In the genomic region with DNA sequence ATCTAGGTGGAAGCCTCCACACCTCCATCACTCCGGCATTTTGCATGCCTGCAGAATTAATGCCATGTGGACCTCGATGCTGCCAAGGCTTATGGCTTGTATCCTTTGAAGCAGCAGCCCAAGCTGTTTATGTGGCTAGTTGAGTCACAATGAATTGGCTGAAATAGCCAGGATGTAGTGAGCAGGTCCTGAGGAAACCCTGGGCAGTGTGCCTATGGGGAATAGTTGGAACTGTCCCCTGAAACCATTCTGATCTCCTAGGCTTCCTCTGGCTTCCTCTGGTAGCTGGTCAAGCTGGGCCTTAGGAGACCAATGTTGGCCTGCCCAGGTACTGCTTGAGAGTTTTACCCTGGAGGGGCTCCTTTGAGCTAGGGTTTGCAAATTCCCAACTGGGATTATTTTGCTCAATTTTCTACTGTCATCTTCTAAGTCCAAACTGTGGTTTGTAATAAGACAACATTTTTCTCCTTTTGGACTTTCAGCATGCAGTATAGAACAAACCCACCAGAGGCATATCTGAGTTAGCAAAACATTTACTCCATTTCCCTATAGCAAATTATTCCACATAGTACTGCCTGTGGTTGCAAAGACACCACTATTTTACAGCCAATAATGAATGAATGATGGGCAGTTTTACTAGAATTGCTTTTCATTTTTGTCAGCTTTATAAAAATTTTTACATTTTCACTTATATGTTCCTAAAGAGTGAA, we compare ENCODE assay signal across 18 cellular contexts.
DNase-seq lines count a peak whose midpoint lies in the region; ATAC-seq, FAIRE-seq and TF ChIP-seq lines count a peak whose summit lies in the region.
"Had no signal": no experiment of that assay in that cellular context is flagged by ENCODE, and none has a peak within 500 bp of the region (broad histone marks: within the 10 kb centered on the region; RNA-seq: fewer than 3 reads in every experiment).

No MANE protein-coding gene starts in this region.

- no peak overlapping the region for H3K56ac ChIP-seq in H1 (replicated peaks; ENCODE audit: insufficient read length, low read depth, low read length)

- H3K9me2 ChIP-seq in Loucy (replicated peaks; ENCODE audit: low read depth, low read length) = no peaks in the 10 kb centered on the region

- H3K4me3 ChIP-seq in Loucy (ENCODE audit: low read length, poor library complexity, severe bottlenecking) = no peak overlapping the region
- H3K4me3 ChIP-seq in H1 (ENCODE audit: extremely low read depth in 1 of 4, insufficient read depth in 2 of 4, low read depth in 3 of 4, low read length in 4 of 4) = no peak overlapping the region
- H3K4me3 ChIP-seq in osteoblast (ENCODE audit: insufficient read depth, low read length) = no peak overlapping the region
- H3K4me3 ChIP-seq: testis had no signal

- no peak overlapping the region for H3K27ac ChIP-seq in H1 (ENCODE audit: low read depth, low read length)
- H3K27ac ChIP-seq in osteoblast (ENCODE audit: low read depth, low read length) = no peak overlapping the region

- no peak for TF ChIP-seq POLR2A in H1 (IDR thresholded peaks at IDR 0.05; ENCODE audit: control extremely low read depth in 1 of 2, low read depth in 2 of 2, low read length in 2 of 2)

- no peaks in the 10 kb centered on the region for H3K79me1 ChIP-seq in H1 (ENCODE audit: low read depth, low read length)

- H4K20me1 ChIP-seq in Loucy (ENCODE audit: insufficient read depth, low read length, poor library complexity, severe bottlenecking) (no peaks in the 10 kb centered on the region), H1 (replicated peaks in 1 of 2; ENCODE audit: control insufficient read depth in 1 of 2, insufficient read depth in 2 of 2, low read length in 2 of 2) (no peaks in the 10 kb centered on the region), osteoblast (ENCODE audit: insufficient read depth, low read length) (no peaks in the 10 kb centered on the region)

- H2BK12ac ChIP-seq in H1 (ENCODE audit: low read depth, low read length) = no peak overlapping the region

- peaks cover 19% of the 10 kb centered on the region for H3K36me3 Mint-ChIP-seq in natural killer cell

- H3K9me3 Mint-ChIP-seq in natural killer cell = no peaks in the 10 kb centered on the region
- H3K9me3 Mint-ChIP-seq: effector memory CD8-positive, alpha-beta T cell had no signal

- no peak overlapping the region for H2AK5ac ChIP-seq in H1 (ENCODE audit: low read depth, low read length)

- H2BK120ac ChIP-seq in H1 (replicated peaks; ENCODE audit: low read depth, low read length) = no peak overlapping the region

- DNase-seq in EL (peak; percentile 30), H1 (ENCODE audit: low read depth in 1 of 2, low spot score in 2 of 2) (no peak), osteoblast (ENCODE audit: insufficient read length, low spot score, missing footprints) (peak; percentile 63), NCI-H526 (lab: John Stamatoyannopoulos, UW) (no peak), natural killer cell (no peak), COR-L47 (lab: John Stamatoyannopoulos, UW) (no peak)
- DNase-seq: activated CD8-positive, alpha-beta memory T cell treated with anti-CD3 and anti-CD28 coated beads, Interleukin-2, amount 50 U/mL, for 48 hours; activated naive CD4-positive, alpha-beta T cell treated with anti-CD3 and anti-CD28 coated beads, Interleukin-2, amount 50 U/mL, for 16 hours; caudate nucleus; CD4-positive, CD25-positive, alpha-beta regulatory T cell; effector memory CD8-positive, alpha-beta T cell; islet precursor cell; KBM-7; NCI-H1092 treated with DMSO at 0.1 percent for 48 hours; stimulated activated CD4-positive, alpha-beta T cell treated with anti-CD3 and anti-CD28 coated beads, Interleukin-2, amount 100 ng/mL, for 48 hours; testis had no signal

- no peak overlapping the region for H2BK5ac ChIP-seq in H1 (ENCODE audit: low read depth, low read length)

- no peak overlapping the region for H4K5ac ChIP-seq in H1 (ENCODE audit: insufficient read length, low read depth, low read length)

- POLR2A ChIA-PET in H1 (lab: Charles Lee; ENCODE audit: partially characterized antibody) = no interaction called here

- peak overlapping the region in 1 of 2 donors; percentile 8 for H3K27ac Mint-ChIP-seq in natural killer cell
- H3K27ac Mint-ChIP-seq: effector memory CD8-positive, alpha-beta T cell had no signal

- no peak for FAIRE-seq in H1 (lab: Jason Lieb, UNC)

- H3K9ac ChIP-seq in Loucy (ENCODE audit: low read depth, low read length, poor library complexity, severe bottlenecking) (no peak overlapping the region), H1 (replicated peaks in 1 of 4; ENCODE audit: extremely low read depth in 1 of 4, low read depth in 3 of 4, low read length in 3 of 4) (no peak overlapping the region)

- no peak overlapping the region for H2BK20ac ChIP-seq in H1 (ENCODE audit: low read length)

- H3K18ac ChIP-seq in H1 (ENCODE audit: extremely low read depth, low read length) = no peak overlapping the region

- H3K4ac ChIP-seq in H1 (replicated peaks; ENCODE audit: insufficient read length, low read depth, low read length) = no peak overlapping the region

- H3K36me3 ChIP-seq in Loucy (ENCODE audit: insufficient read depth, low read length) = no peaks in the 10 kb centered on the region
- no peaks in the 10 kb centered on the region for H3K36me3 ChIP-seq in H1 (ENCODE audit: control insufficient read depth in 2 of 4, insufficient read depth in 4 of 4, low read length in 3 of 4)
- H3K36me3 ChIP-seq in osteoblast (ENCODE audit: insufficient read depth, low read length) = no peaks in the 10 kb centered on the region

- peaks cover 9 to 28% of the 10 kb centered on the region in 2 donors for H3K4me1 Mint-ChIP-seq in natural killer cell

- no peak overlapping the region for H4K8ac ChIP-seq in H1 (ENCODE audit: extremely low read depth, insufficient read depth, low read length)

- 85% methylated on average over 2 of the region's 2 CpGs; no CpG with 5 or more reads in 1 of the 2 experiments for WGBS in H1 (ENCODE audit: extremely low coverage in 1 of 2, insufficient coverage in 1 of 2, insufficient read length in 1 of 2, insufficient replicate concordance in 2 of 2, low coverage in 1 of 2, low lambda C conversion rate in 2 of 2, missing lambda C conversion rate in 1 of 2), 2 experiments

- ATAC-seq in natural killer cell = no peak
- ATAC-seq: activated CD4-positive, CD25-positive, alpha-beta regulatory T cell treated with anti-CD3 and anti-CD28 coated beads, Interleukin-2, amount 50 U/mL, for 24 hours; effector memory CD8-positive, alpha-beta T cell had no signal

- no peaks in the 10 kb centered on the region for H3K79me2 ChIP-seq in Loucy (ENCODE audit: insufficient read depth, low read length)
- no peaks in the 10 kb centered on the region for H3K79me2 ChIP-seq in H1 (ENCODE audit: control insufficient read depth in 1 of 2, insufficient read depth in 2 of 2, low read length in 2 of 2)
- H3K79me2 ChIP-seq in osteoblast (ENCODE audit: insufficient read depth, low read length) = no peaks in the 10 kb centered on the region

- no peaks in the 10 kb centered on the region for H3K27me3 Mint-ChIP-seq in natural killer cell (ENCODE audit: low read depth in 2 of 2)
- H3K27me3 Mint-ChIP-seq: CD4-positive, CD25-positive, alpha-beta regulatory T cell; effector memory CD8-positive, alpha-beta T cell had no signal

- intact Hi-C loops in natural killer cell (cut with micrococcal nuclease) = no loop called here

- no peak overlapping the region for H3K4me3 Mint-ChIP-seq in natural killer cell
- H3K4me3 Mint-ChIP-seq: CD4-positive, CD25-positive, alpha-beta regulatory T cell; effector memory CD8-positive, alpha-beta T cell had no signal

- peak overlapping the region; percentile 81; the same call in 1 of the 2 replicates for H2BK15ac ChIP-seq in H1 (ENCODE audit: low read length)

- no peak overlapping the region for H4K91ac ChIP-seq in H1 (replicated peaks; ENCODE audit: insufficient read length, low read length)

- H2AFZ ChIP-seq in Loucy (ENCODE audit: low read length) (no peak overlapping the region), H1 (ENCODE audit: low read length) (0 out of 2 replicates have a peak overlapping the region, but pooled peaks have one; percentile 2), osteoblast (ENCODE audit: low read length) (peak overlapping the region; percentile 27)

- TF ChIP-seq CTCF in Loucy (conservative IDR thresholded peaks at IDR 0.05; ENCODE audit: low read length) (peak; percentile 41), H1 (IDR thresholded peaks at IDR 0.05; ENCODE audit: control extremely low read depth in 1 of 3, insufficient read depth in 1 of 3, low read depth in 1 of 3, low read length in 3 of 3) (no peak), osteoblast (IDR thresholded peaks at IDR 0.05; ENCODE audit: extremely low read depth, low read depth, low read length) (peak; percentile 31), natural killer cell (IDR thresholded peaks at IDR 0.05) (no peak)

- H3K4me2 ChIP-seq in Loucy (ENCODE audit: low read depth, low read length, poor library complexity, severe bottlenecking) (no peak overlapping the region), H1 (ENCODE audit: insufficient read depth in 1 of 2, low read depth in 2 of 2, low read length in 2 of 2) (no peak overlapping the region), osteoblast (ENCODE audit: insufficient read depth, low read length) (no peak overlapping the region)

- no peaks in the 10 kb centered on the region for H3K23me2 ChIP-seq in H1 (ENCODE audit: low read depth, low read length)

- no peaks in the 10 kb centered on the region for H3K27me3 ChIP-seq in Loucy (ENCODE audit: insufficient read depth, low read length, poor library complexity, severe bottlenecking)
- H3K27me3 ChIP-seq in H1 (replicated peaks in 1 of 4; ENCODE audit: control insufficient read depth in 3 of 4, extremely low read depth in 1 of 4, insufficient read depth in 3 of 4, low read length in 3 of 4) = no peaks in the 10 kb centered on the region
- no peaks in the 10 kb centered on the region for H3K27me3 ChIP-seq in osteoblast (ENCODE audit: insufficient read depth, low read length)
- H3K27me3 ChIP-seq: testis had no signal

- no peak overlapping the region for H3K23ac ChIP-seq in H1 (ENCODE audit: insufficient read length)

- TF ChIP-seq EP300 in H1 (IDR thresholded peaks at IDR 0.05; ENCODE audit: borderline replicate concordance in 1 of 2, low read depth in 2 of 2, low read length in 2 of 2) = no peak

- CTCF ChIA-PET in H1 (lab: Charles Lee; ENCODE audit: partially characterized antibody) = interaction anchor here (0.6 to 2.3 kb wide), 7 partner anchors 15 to 310 kb away, joined by 3 to 7 read pairs (median 3); no protein-coding TSS in a partner anchor

- H3K9me3 ChIP-seq in Loucy (ENCODE audit: insufficient read depth, low read depth, low read length) (no peaks in the 10 kb centered on the region), H1 (ENCODE audit: insufficient read depth in 2 of 2, low read depth in 1 of 2, low read length in 1 of 2) (no peaks in the 10 kb centered on the region), osteoblast (ENCODE audit: low read depth, low read length) (no peaks in the 10 kb centered on the region)
- H3K9me3 ChIP-seq: testis had no signal

- peaks cover 7% of the 10 kb centered on the region for H3K4me1 ChIP-seq in Loucy (ENCODE audit: insufficient read depth, low read length, poor library complexity, severe bottlenecking)
- H3K4me1 ChIP-seq in H1 (replicated peaks in 1 of 4; ENCODE audit: control insufficient read depth in 3 of 4, insufficient read depth in 4 of 4, low read length in 3 of 4) = no peaks in the 10 kb centered on the region
- peaks cover 10% of the 10 kb centered on the region for H3K4me1 ChIP-seq in osteoblast (ENCODE audit: insufficient read depth, low read length)

- no peak overlapping the region for H3K14ac ChIP-seq in H1 (ENCODE audit: insufficient read length)

- TF ChIP-seq RAD21 in H1 (IDR thresholded peaks at IDR 0.05 in 1 of 2, conservative IDR thresholded peaks at IDR 0.05 in 1 of 2; ENCODE audit: low read depth in 2 of 2, low read length in 2 of 2) = no peak

- no peaks in the 10 kb centered on the region for H3F3A ChIP-seq in Loucy (ENCODE audit: low read depth)

Comparison
In these comparisons a context has a peak if more than half of its experiments do, and no peak if none do; other contexts are left out.
1. DNase-seq: peak in EL (single experiment) and osteoblast (single experiment); none in H1 (0 of 2), NCI-H526 (0 of 2), natural killer cell (single experiment) and COR-L47 (single experiment).
2. CTCF ChIP-seq: peak in Loucy (single experiment) and osteoblast (single experiment); none in H1 (0 of 3) and natural killer cell (single experiment).